1 cellular context compared by ENCODE assay signal in the genomic region with DNA sequence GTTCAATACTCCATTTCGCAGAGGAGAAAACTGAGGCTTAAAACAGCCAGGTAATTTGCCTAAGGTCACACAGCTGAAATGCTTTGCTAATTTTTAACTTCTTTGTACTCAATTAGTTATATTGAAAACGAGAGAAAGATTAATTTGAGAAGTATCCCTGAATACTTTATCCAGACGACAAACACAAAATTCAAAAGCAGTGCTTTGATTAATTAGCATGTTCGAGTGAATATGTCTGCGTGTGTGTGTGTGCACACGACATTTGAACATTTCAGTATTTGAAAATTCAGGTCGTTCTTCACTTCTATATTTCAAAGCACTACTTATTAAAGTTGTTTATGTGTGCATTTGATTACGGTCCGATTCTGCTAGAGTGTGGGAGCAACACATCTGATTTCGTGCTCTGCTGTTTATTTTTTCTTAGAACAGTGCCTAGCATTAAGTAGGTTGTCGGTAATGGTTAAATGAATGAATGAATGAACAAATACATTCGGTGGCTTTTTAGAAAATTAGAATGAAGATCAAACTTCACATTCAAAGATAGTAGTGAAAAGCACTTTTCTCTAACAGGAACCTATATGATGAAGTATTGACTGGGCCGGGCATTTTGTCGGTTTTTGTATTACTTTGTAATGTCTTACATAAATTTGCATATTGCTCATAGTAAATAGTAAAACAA.
TF ChIP-seq lines count a peak whose summit lies in the region.

No MANE protein-coding gene starts in this region.

TF ChIP-seq in K562, 482 proteins besides CTCF, POLR2A, EP300 and RAD21 (continued from another document):
- TF ChIP-seq PRPF4 (IDR thresholded peaks at IDR 0.05; ENCODE audit: insufficient read depth, low read depth, low read length, poor library complexity, severe bottlenecking) (no peak), SNAPC5 (CRISPR knock-in tag; IDR thresholded peaks at IDR 0.05) (no peak), CC2D1A (IDR thresholded peaks at IDR 0.05) (0 out of 2 replicates have a peak, but pooled peaks have one; percentile 39)
- TF ChIP-seq, protein P1, sequence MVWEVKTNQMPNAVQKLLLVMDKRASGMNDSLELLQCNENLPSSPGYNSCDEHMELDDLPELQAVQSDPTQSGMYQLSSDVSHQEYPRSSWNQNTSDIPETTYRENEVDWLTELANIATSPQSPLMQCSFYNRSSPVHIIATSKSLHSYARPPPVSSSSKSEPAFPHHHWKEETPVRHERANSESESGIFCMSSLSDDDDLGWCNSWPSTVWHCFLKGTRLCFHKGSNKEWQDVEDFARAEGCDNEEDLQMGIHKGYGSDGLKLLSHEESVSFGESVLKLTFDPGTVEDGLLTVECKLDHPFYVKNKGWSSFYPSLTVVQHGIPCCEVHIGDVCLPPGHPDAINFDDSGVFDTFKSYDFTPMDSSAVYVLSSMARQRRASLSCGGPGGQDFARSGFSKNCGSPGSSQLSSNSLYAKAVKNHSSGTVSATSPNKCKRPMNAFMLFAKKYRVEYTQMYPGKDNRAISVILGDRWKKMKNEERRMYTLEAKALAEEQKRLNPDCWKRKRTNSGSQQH (CRISPR knock-in tag; IDR thresholded peaks at IDR 0.05): no peak
